Comparison of ENCODE assay signal across 8 cellular contexts in the genomic region with DNA sequence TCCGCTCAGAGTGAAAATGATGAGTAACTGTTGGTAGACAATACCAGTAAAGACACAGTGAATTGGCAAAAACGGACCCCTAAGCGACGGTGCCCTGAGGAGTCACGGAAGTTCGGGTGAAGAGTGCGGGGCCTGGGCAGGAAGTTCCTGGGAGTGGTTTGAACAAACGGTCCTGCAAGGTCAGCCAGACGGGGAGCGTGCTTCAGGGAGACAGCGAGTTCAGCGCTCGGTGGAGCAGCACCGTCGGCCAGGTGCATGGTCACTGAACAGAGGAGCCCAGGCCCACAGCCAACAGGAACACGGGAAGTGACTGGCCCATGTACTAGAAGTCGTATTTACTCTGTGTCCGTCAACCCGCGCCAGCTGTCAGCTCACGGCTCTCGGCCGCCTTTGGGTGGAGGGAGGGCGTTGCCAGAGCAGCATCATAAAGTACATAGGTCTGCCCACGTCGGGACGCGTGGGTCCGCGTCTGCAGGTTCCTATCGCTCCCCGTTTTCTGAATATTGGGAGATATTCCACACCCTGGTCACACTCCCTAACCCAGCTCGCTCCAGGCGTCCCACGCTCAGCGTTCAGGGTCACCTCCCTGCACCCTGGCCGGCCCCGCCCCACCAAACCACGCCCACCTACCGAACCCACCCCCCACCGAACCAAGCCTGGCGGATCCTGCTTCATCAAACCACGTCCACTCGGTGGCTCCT.
DNase-seq lines count a peak whose midpoint lies in the region; ATAC-seq and TF ChIP-seq lines count a peak whose summit lies in the region.

No MANE protein-coding gene starts in this region.

- H3K27me3 Mint-ChIP-seq in activated CD8-positive, alpha-beta T cell treated with anti-CD3 and anti-CD28 coated beads, Interleukin-2, amount 10 ng/mL, durations not matched to agents 7 days and 5 days (ENCODE audit: low read depth), result peaks cover 21% of the 10 kb centered on the region
- no peaks in the 10 kb centered on the region for H3K27me3 Mint-ChIP-seq in endodermal cell (ENCODE audit: insufficient read depth)

- in situ Hi-C loops in gastrocnemius medialis (cut with MboI; ENCODE audit: low sequenced_read_pairs in 4 of 4), result no loop called here

- H3K9me3 ChIP-seq in gastroesophageal sphincter (no peaks in the 10 kb centered on the region), gastrocnemius medialis (no peaks in the 10 kb centered on the region), endodermal cell (ENCODE audit: control insufficient read depth, low read length) (no peaks in the 10 kb centered on the region)

- H3K4me3 ChIP-seq in NB4 (ENCODE audit: low read depth, low read length), result no peak overlapping the region
- peak overlapping the region in 1 of 2 donors; percentile 57 for H3K4me3 ChIP-seq in gastroesophageal sphincter
- peak overlapping the region; percentile 31 to 61 (median 50) for H3K4me3 ChIP-seq in gastrocnemius medialis
- H3K4me3 ChIP-seq in endodermal cell (ENCODE audit: low read length), result no peak overlapping the region

- 32 to 45% methylated on average over 5 to 13 of the region's 44 CpGs for WGBS in gastroesophageal sphincter (ENCODE audit: low coverage in 1 of 2), 2 donors
- WGBS in endodermal cell (ENCODE audit: insufficient coverage in 1 of 2, insufficient read length in 1 of 2), 2 experiments, result 82 to 90% methylated on average over 22 to 43 of the region's 44 CpGs

- ATAC-seq in Right ventricle myocardium inferior (peak; percentile 92), gastroesophageal sphincter (peak; percentile 51), gastrocnemius medialis (peak in 1 of 2 donors; percentile 75)
- ATAC-seq in activated CD8-positive, alpha-beta T cell treated with anti-CD3 and anti-CD28 coated beads, Interleukin-2, amount 10 ng/mL, durations not matched to agents 7 days and 5 days, result peak; percentile 77

- H3K27me3 ChIP-seq in gastroesophageal sphincter, result no peaks in the 10 kb centered on the region
- H3K27me3 ChIP-seq in gastrocnemius medialis, result no peaks in the 10 kb centered on the region
- H3K27me3 ChIP-seq in endodermal cell (ENCODE audit: control insufficient read depth, insufficient read depth, low read length, poor library complexity, severe bottlenecking), result no peaks in the 10 kb centered on the region

- H3K9ac ChIP-seq in endodermal cell (ENCODE audit: extremely low read depth, low read length, poor library complexity, severe bottlenecking), result no peak overlapping the region

- TF ChIP-seq EP300 in gastroesophageal sphincter (IDR thresholded peaks at IDR 0.05), result no peak

- DNase-seq in Right ventricle myocardium inferior (ENCODE audit: missing footprints) (peak; percentile 84), cardiac septum (ENCODE audit: low spot score) (no peak), NB4 (ENCODE audit: low read depth) (peak; percentile 6), gastrocnemius medialis (peak in 1 of 2 donors; percentile 41), endodermal cell (no peak), cerebellar nuclear complex (lab: John Stamatoyannopoulos, UW) (no peak)
- DNase-seq in activated CD8-positive, alpha-beta T cell treated with anti-CD3 and anti-CD28 coated beads, Interleukin-2, amount 10 ng/mL, durations not matched to agents 7 days and 5 days, result peak; percentile 60

- H3K4me1 ChIP-seq in gastroesophageal sphincter (peaks cover 0 to 15% (median 0%) of the 10 kb centered on the region in 3 donors), gastrocnemius medialis (peaks cover 0 to 3% of the 10 kb centered on the region in 2 donors), endodermal cell (ENCODE audit: control insufficient read depth, insufficient read depth, low read length) (no peaks in the 10 kb centered on the region)

- H3K36me3 ChIP-seq in gastroesophageal sphincter (no peaks in the 10 kb centered on the region), gastrocnemius medialis (no peaks in the 10 kb centered on the region), endodermal cell (ENCODE audit: control insufficient read depth, insufficient read depth, low read length) (no peaks in the 10 kb centered on the region)

- peaks cover 39% of the 10 kb centered on the region for H3K4me1 Mint-ChIP-seq in activated CD8-positive, alpha-beta T cell treated with anti-CD3 and anti-CD28 coated beads, Interleukin-2, amount 10 ng/mL, durations not matched to agents 7 days and 5 days (ENCODE audit: low read depth)
- H3K4me1 Mint-ChIP-seq in endodermal cell, result no peaks in the 10 kb centered on the region

- CTCF ChIA-PET in activated CD8-positive, alpha-beta T cell treated with anti-CD3 and anti-CD28 coated beads, Interleukin-2, amount 10 ng/mL, durations not matched to agents 7 days and 5 days (lab: Charles Lee), result no interaction called here

- TF ChIP-seq POLR2A in NB4 (IDR thresholded peaks at IDR 0.05; ENCODE audit: extremely low read depth, insufficient read length) (no peak), gastroesophageal sphincter (IDR thresholded peaks at IDR 0.05) (no peak), gastrocnemius medialis (IDR thresholded peaks at IDR 0.05) (no peak)

- intact Hi-C loops in Right ventricle myocardium inferior (cut with DNase I) (no loop called here), cardiac septum (cut with DNase I) (no loop called here), gastrocnemius medialis (cut with DNase I; ENCODE audit: low total_unique reads) (no loop called here)

- H3K27ac Mint-ChIP-seq in activated CD8-positive, alpha-beta T cell treated with anti-CD3 and anti-CD28 coated beads, Interleukin-2, amount 10 ng/mL, durations not matched to agents 7 days and 5 days, result no peak overlapping the region
- no peak overlapping the region for H3K27ac Mint-ChIP-seq in endodermal cell

- H3K4me3 Mint-ChIP-seq in activated CD8-positive, alpha-beta T cell treated with anti-CD3 and anti-CD28 coated beads, Interleukin-2, amount 10 ng/mL, durations not matched to agents 7 days and 5 days, result peak overlapping the region; percentile 81
- H3K4me3 Mint-ChIP-seq in endodermal cell, result no peak overlapping the region

- no peak for TF ChIP-seq CTCF in NB4 (IDR thresholded peaks at IDR 0.05; ENCODE audit: low read depth, low read length)
- TF ChIP-seq CTCF in gastroesophageal sphincter (IDR thresholded peaks at IDR 0.05), result no peak
- TF ChIP-seq CTCF in gastrocnemius medialis (IDR thresholded peaks at IDR 0.05 in 4 of 5, conservative IDR thresholded peaks at IDR 0.05 in 1 of 5), result no peak
- TF ChIP-seq CTCF in endodermal cell (conservative IDR thresholded peaks at IDR 0.05), result no peak

- H3K36me3 Mint-ChIP-seq in activated CD8-positive, alpha-beta T cell treated with anti-CD3 and anti-CD28 coated beads, Interleukin-2, amount 10 ng/mL, durations not matched to agents 7 days and 5 days (ENCODE audit: low read depth), result no peaks in the 10 kb centered on the region
- no peaks in the 10 kb centered on the region for H3K36me3 Mint-ChIP-seq in endodermal cell (ENCODE audit: low read depth)

- H3K9me3 Mint-ChIP-seq in activated CD8-positive, alpha-beta T cell treated with anti-CD3 and anti-CD28 coated beads, Interleukin-2, amount 10 ng/mL, durations not matched to agents 7 days and 5 days (ENCODE audit: insufficient read depth), result no peaks in the 10 kb centered on the region
- H3K9me3 Mint-ChIP-seq in endodermal cell, result peaks cover 9% of the 10 kb centered on the region

- POLR2A ChIA-PET in activated CD8-positive, alpha-beta T cell treated with anti-CD3 and anti-CD28 coated beads, Interleukin-2, amount 10 ng/mL, durations not matched to agents 7 days and 5 days (lab: Charles Lee), result no interaction called here

- H3K27ac ChIP-seq in gastroesophageal sphincter (no peak overlapping the region), gastrocnemius medialis (no peak overlapping the region), endodermal cell (ENCODE audit: low read depth, low read length) (no peak overlapping the region)

Comparison
In these comparisons a context has a peak if more than half of its experiments do, and no peak if none do; other contexts are left out.
1. DNase-seq: peak in Right ventricle myocardium inferior (single experiment), NB4 (single experiment) and activated CD8-positive, alpha-beta T cell treated with anti-CD3 and anti-CD28 coated beads, Interleukin-2, amount 10 ng/mL, durations not matched to agents 7 days and 5 days (single experiment); none in cardiac septum (single experiment), endodermal cell (single experiment) and cerebellar nuclear complex (0 of 2).
2. H3K4me3 ChIP-seq: peak in gastrocnemius medialis (4 of 4); none in NB4 (single experiment) and endodermal cell (single experiment).